ENCODE assay signal across 8 cellular contexts in genomic region chr12:112407683-112408082, GRCh38. TPM values are rescaled to one million over a fixed set of nuclear protein-coding genes. Genes with fewer than 3 reads are reported as not detected.
DNase-seq lines count a peak whose midpoint lies in the region; ATAC-seq and TF ChIP-seq lines count a peak whose summit lies in the region.
"Not testable (repeated sequence)": the region's sequence is repeated elsewhere in the genome, so short reads cannot be mapped to it uniquely, and the experiment has no call there.

No MANE protein-coding gene starts in this region.

- H3K9me3 ChIP-seq in CD4-positive, alpha-beta T cell (ENCODE audit: control insufficient read depth, low read length); HUES48 (ENCODE audit: control insufficient read depth, insufficient read depth, low read length); SJCRH30 (replicated peaks); naive thymus-derived CD4-positive, alpha-beta T cell (ENCODE audit: control insufficient read depth in 2 of 3, low read length in 3 of 3); spleen: not testable (repeated sequence)

- H3K27ac Mint-ChIP-seq in CD4-positive, alpha-beta T cell = peak overlapping the region; percentile 99
- not testable (repeated sequence) for H3K27ac Mint-ChIP-seq in activated T-helper 1 cell treated with anti-CD3 and anti-CD28 coated beads, Interleukin-12 subunit alpha, Interleukin-12 subunit beta, Interleukin-2, Interleukin-4 antibody, amounts not matched to agents 30 ng/mL and 10 ng/mL and 1 ng/mL, durations not matched to agents 14 hours and 24 hours and 36 hours
- peak overlapping the region; percentile 33 for H3K27ac Mint-ChIP-seq in glutamatergic neuron (ENCODE audit: unreplicated experiment)
- H3K27ac Mint-ChIP-seq in naive thymus-derived CD4-positive, alpha-beta T cell = peak overlapping the region; percentile 54 to 100 (median 99)

- peak overlapping the region; percentile 100 for H3K4me3 Mint-ChIP-seq in CD4-positive, alpha-beta T cell
- H3K4me3 Mint-ChIP-seq in activated T-helper 1 cell treated with anti-CD3 and anti-CD28 coated beads, Interleukin-12 subunit alpha, Interleukin-12 subunit beta, Interleukin-2, Interleukin-4 antibody, amounts not matched to agents 30 ng/mL and 10 ng/mL and 1 ng/mL, durations not matched to agents 14 hours and 24 hours and 36 hours = peak overlapping the region; percentile 100
- peak overlapping the region; percentile 97 for H3K4me3 Mint-ChIP-seq in glutamatergic neuron (ENCODE audit: unreplicated experiment)
- peak overlapping the region; percentile 97 to 100 (median 100) for H3K4me3 Mint-ChIP-seq in naive thymus-derived CD4-positive, alpha-beta T cell

- peaks cover 34% of the 10 kb centered on the region for H3K4me1 Mint-ChIP-seq in CD4-positive, alpha-beta T cell (ENCODE audit: low read depth)
- peaks cover 28% of the 10 kb centered on the region for H3K4me1 Mint-ChIP-seq in activated T-helper 1 cell treated with anti-CD3 and anti-CD28 coated beads, Interleukin-12 subunit alpha, Interleukin-12 subunit beta, Interleukin-2, Interleukin-4 antibody, amounts not matched to agents 30 ng/mL and 10 ng/mL and 1 ng/mL, durations not matched to agents 14 hours and 24 hours and 36 hours (ENCODE audit: low read depth)
- not testable (repeated sequence) for H3K4me1 Mint-ChIP-seq in glutamatergic neuron (ENCODE audit: low read depth, unreplicated experiment)
- peaks cover 17 to 48% (median 36%) of the 10 kb centered on the region in 7 donors for H3K4me1 Mint-ChIP-seq in naive thymus-derived CD4-positive, alpha-beta T cell

- not testable (repeated sequence) for TF ChIP-seq CTCF in CD4-positive, alpha-beta T cell (IDR thresholded peaks at IDR 0.05); choroid plexus epithelial cell (conservative IDR thresholded peaks at IDR 0.05; ENCODE audit: low read depth, low read length); glutamatergic neuron (IDR thresholded peaks at IDR 0.05; ENCODE audit: partially characterized antibody, unreplicated experiment); spleen (IDR thresholded peaks at IDR 0.05 in 8 of 11, conservative IDR thresholded peaks at IDR 0.05 in 3 of 11)

- POLR2A ChIA-PET in CD4-positive, alpha-beta T cell (lab: Charles Lee) = interaction anchor here (1.3 kb wide), 1 partner anchor 11 kb away, joined by 3 read pairs; no protein-coding TSS in a partner anchor
- POLR2A ChIA-PET in naive thymus-derived CD4-positive, alpha-beta T cell (lab: Charles Lee) = interaction anchor here (0.5 to 0.7 kb wide), 2 partner anchors 11 to 566 kb away, joined by 3 read pairs; partner anchors contain the start of genes MAPKAPK5 and PTPN11

- TF ChIP-seq POLR2A in spleen (IDR thresholded peaks at IDR 0.05) = not testable (repeated sequence)

- 66 to 81% (median 74%) methylated on average over 6 of the region's 6 CpGs for WGBS in spleen, 5 donors

- CTCF ChIA-PET in CD4-positive, alpha-beta T cell (lab: Charles Lee); naive thymus-derived CD4-positive, alpha-beta T cell (lab: Charles Lee): not testable (repeated sequence)

- H3K36me3 ChIP-seq in HUES48 (ENCODE audit: control insufficient read depth, insufficient read depth, low read length) (peaks cover 50% of the 10 kb centered on the region), SJCRH30 (peaks cover 53% of the 10 kb centered on the region), spleen (peaks cover 9 to 53% (median 46%) of the 10 kb centered on the region in 6 donors)
- peaks cover 9 to 42% (median 24%) of the 10 kb centered on the region in 3 experiments for H3K36me3 ChIP-seq in naive thymus-derived CD4-positive, alpha-beta T cell (ENCODE audit: control insufficient read depth in 2 of 3, insufficient read depth in 3 of 3, low read length in 3 of 3)

- not testable (repeated sequence) for H3K9ac ChIP-seq in HUES48 (ENCODE audit: low read depth, low read length)

- H3K36me3 Mint-ChIP-seq in CD4-positive, alpha-beta T cell (ENCODE audit: low read depth) = peaks cover 54% of the 10 kb centered on the region
- peaks cover 47% of the 10 kb centered on the region for H3K36me3 Mint-ChIP-seq in activated T-helper 1 cell treated with anti-CD3 and anti-CD28 coated beads, Interleukin-12 subunit alpha, Interleukin-12 subunit beta, Interleukin-2, Interleukin-4 antibody, amounts not matched to agents 30 ng/mL and 10 ng/mL and 1 ng/mL, durations not matched to agents 14 hours and 24 hours and 36 hours (ENCODE audit: low read depth)
- H3K36me3 Mint-ChIP-seq in glutamatergic neuron (ENCODE audit: unreplicated experiment) = not testable (repeated sequence)
- peaks cover 0 to 34% (median 26%) of the 10 kb centered on the region in 5 donors for H3K36me3 Mint-ChIP-seq in naive thymus-derived CD4-positive, alpha-beta T cell

- H3K4me3 ChIP-seq in HUES48 (ENCODE audit: low read depth, low read length) (peak overlapping the region; percentile 99), SJCRH30 (peak overlapping the region; percentile 81), choroid plexus epithelial cell (ENCODE audit: low read depth, low read length) (peak overlapping the region; percentile 45), spleen (peak overlapping the region in 5 of 8 donors; percentile 58 to 85 (median 66))
- H3K4me3 ChIP-seq in naive thymus-derived CD4-positive, alpha-beta T cell (ENCODE audit: low read length) = not testable (repeated sequence)

- DNase-seq in CD4-positive, alpha-beta T cell; SJCRH30; activated T-helper 1 cell treated with anti-CD3 and anti-CD28 coated beads, Interleukin-12 subunit alpha, Interleukin-12 subunit beta, Interleukin-2, Interleukin-4 antibody, amounts not matched to agents 30 ng/mL and 10 ng/mL and 1 ng/mL, durations not matched to agents 14 hours and 24 hours and 36 hours (ENCODE audit: low spot score); choroid plexus epithelial cell (ENCODE audit: low read depth); glutamatergic neuron; naive thymus-derived CD4-positive, alpha-beta T cell; spleen: not testable (repeated sequence)

- not testable (repeated sequence) for H3K27me3 Mint-ChIP-seq in CD4-positive, alpha-beta T cell; activated T-helper 1 cell treated with anti-CD3 and anti-CD28 coated beads, Interleukin-12 subunit alpha, Interleukin-12 subunit beta, Interleukin-2, Interleukin-4 antibody, amounts not matched to agents 30 ng/mL and 10 ng/mL and 1 ng/mL, durations not matched to agents 14 hours and 24 hours and 36 hours (ENCODE audit: insufficient read depth); glutamatergic neuron (ENCODE audit: unreplicated experiment); naive thymus-derived CD4-positive, alpha-beta T cell

- H3K27me3 ChIP-seq in CD4-positive, alpha-beta T cell (ENCODE audit: control insufficient read depth, insufficient read depth, low read length); HUES48 (ENCODE audit: control insufficient read depth, insufficient read depth, low read length); SJCRH30; naive thymus-derived CD4-positive, alpha-beta T cell (ENCODE audit: control insufficient read depth in 2 of 2, insufficient read depth in 2 of 2, low read length in 2 of 2); spleen (replicated peaks in 1 of 7): not testable (repeated sequence)

- not testable (repeated sequence) for ATAC-seq in CD4-positive, alpha-beta T cell (ENCODE audit: poor library complexity); naive thymus-derived CD4-positive, alpha-beta T cell

- intact Hi-C loops in CD4-positive, alpha-beta T cell (cut with DNase I, micrococcal nuclease) = loop anchor here in 1 of 2 experiments (2.0 to 5.0 kb wide), 2 partner anchors 25 to 300 kb away; partner anchors contain the start of genes HECTD4 and NAA25
- intact Hi-C loops in activated T-helper 1 cell treated with anti-CD3 and anti-CD28 coated beads, Interleukin-12 subunit alpha, Interleukin-12 subunit beta, Interleukin-2, Interleukin-4 antibody, amounts not matched to agents 30 ng/mL and 10 ng/mL and 1 ng/mL, durations not matched to agents 14 hours and 24 hours and 36 hours (cut with micrococcal nuclease) = loop anchor here (5.0 kb wide), 1 partner anchor 330 kb away; no protein-coding TSS in a partner anchor
- intact Hi-C loops in naive thymus-derived CD4-positive, alpha-beta T cell (cut with micrococcal nuclease) = loop anchor here (2.0 to 5.0 kb wide), 6 partner anchors 299 to 1040 kb away; partner anchors contain the start of genes MAPKAPK5 (in 2 of the 2), ATXN2 (in 1 of the 2), ERP29 (in 1 of the 2) and NAA25 (in 1 of the 2)
- intact Hi-C loops in spleen (cut with DNase I; ENCODE audit: low total_unique reads) = not testable (repeated sequence)

- not testable (repeated sequence) for H3K4me1 ChIP-seq in HUES48 (ENCODE audit: control insufficient read depth, insufficient read depth, low read length); SJCRH30
- peaks cover 18 to 20% of the 10 kb centered on the region in 2 donors for H3K4me1 ChIP-seq in naive thymus-derived CD4-positive, alpha-beta T cell (ENCODE audit: control insufficient read depth in 2 of 2, insufficient read depth in 2 of 2, low read length in 2 of 2)
- H3K4me1 ChIP-seq in spleen = peaks cover 20 to 49% (median 29%) of the 10 kb centered on the region in 6 donors

- H3K9me3 Mint-ChIP-seq in CD4-positive, alpha-beta T cell; activated T-helper 1 cell treated with anti-CD3 and anti-CD28 coated beads, Interleukin-12 subunit alpha, Interleukin-12 subunit beta, Interleukin-2, Interleukin-4 antibody, amounts not matched to agents 30 ng/mL and 10 ng/mL and 1 ng/mL, durations not matched to agents 14 hours and 24 hours and 36 hours; glutamatergic neuron (ENCODE audit: unreplicated experiment); naive thymus-derived CD4-positive, alpha-beta T cell: not testable (repeated sequence)

- not testable (repeated sequence) for H3K27ac ChIP-seq in CD4-positive, alpha-beta T cell (ENCODE audit: low read depth, low read length); SJCRH30
- H3K27ac ChIP-seq in HUES48 (ENCODE audit: low read depth, low read length) (peak overlapping the region; percentile 99), spleen (peak overlapping the region in 1 of 8 donors; percentile 90)
- peak overlapping the region; percentile 84 for H3K27ac ChIP-seq in naive thymus-derived CD4-positive, alpha-beta T cell (ENCODE audit: low read depth, low read length)

RNA-seq across cellular contexts. Expression of gene RPL6, which starts 1.7 kb away (rescaled TPM):
- 1,000 to 10,000 TPM; 1,794 to 1,807 TPM for total RNA-seq in CD4-positive, alpha-beta T cell
- total RNA-seq in SJCRH30 (2014; rRNA removed; shearing (Covaris generic)) = 2,828 and 2,941 TPM in 2 replicates
- total RNA-seq in activated T-helper 1 cell treated with anti-CD3 and anti-CD28 coated beads, Interleukin-12 subunit alpha, Interleukin-12 subunit beta, Interleukin-2, Interleukin-4 antibody, amounts not matched to agents 30 ng/mL and 10 ng/mL and 1 ng/mL, durations not matched to agents 14 hours and 24 hours and 36 hours = 1,690 and 1,698 TPM in 2 replicates
- total RNA-seq in glutamatergic neuron (ENCODE audit: unreplicated experiment) = 967 TPM
- 1,000 to 10,000 TPM; 1,134 to 1,668 (median 1,601) TPM for total RNA-seq in naive thymus-derived CD4-positive, alpha-beta T cell
- polyA plus RNA-seq in naive thymus-derived CD4-positive, alpha-beta T cell = 100 to 1,000 TPM; 697 to 787 TPM
- total RNA-seq in spleen = 1,000 to 10,000 TPM in 5 of 7 donors, 100 to 1,000 TPM in 2; 891 to 1,341 (median 1,018) TPM
- 1,000 to 10,000 TPM; 3,376 to 4,440 (median 4,387) TPM for polyA plus RNA-seq in spleen

RNA-seq across cellular contexts. Expression of gene PTPN11, which starts 11.1 kb away (rescaled TPM):
- 10 to 100 TPM; 44.6 to 46.4 TPM for total RNA-seq in CD4-positive, alpha-beta T cell
- 85.1 and 90.6 TPM in 2 replicates for total RNA-seq in SJCRH30 (2014; rRNA removed; shearing (Covaris generic))
- 163 TPM in 2 replicates for total RNA-seq in activated T-helper 1 cell treated with anti-CD3 and anti-CD28 coated beads, Interleukin-12 subunit alpha, Interleukin-12 subunit beta, Interleukin-2, Interleukin-4 antibody, amounts not matched to agents 30 ng/mL and 10 ng/mL and 1 ng/mL, durations not matched to agents 14 hours and 24 hours and 36 hours
- total RNA-seq in glutamatergic neuron (ENCODE audit: unreplicated experiment) (68.7 TPM), spleen (10 to 100 TPM; 58.3 to 71.8 (median 63.7) TPM)
- 10 to 100 TPM; 43.5 to 94.7 (median 46.7) TPM for total RNA-seq in naive thymus-derived CD4-positive, alpha-beta T cell
- polyA plus RNA-seq in naive thymus-derived CD4-positive, alpha-beta T cell = 10 to 100 TPM; 70.2 to 78.1 TPM
- polyA plus RNA-seq in spleen = 10 to 100 TPM; 12.1 to 19.0 (median 13.6) TPM

RNA-seq across cellular contexts. Expression of gene HECTD4, which starts 25.5 kb away (rescaled TPM):
- total RNA-seq in CD4-positive, alpha-beta T cell = 10 to 100 TPM; 40.2 to 43.3 TPM
- total RNA-seq in SJCRH30 (2014; rRNA removed; shearing (Covaris generic)) = 10.0 and 13.1 TPM in 2 replicates
- 32.3 and 36.9 TPM in 2 replicates for total RNA-seq in activated T-helper 1 cell treated with anti-CD3 and anti-CD28 coated beads, Interleukin-12 subunit alpha, Interleukin-12 subunit beta, Interleukin-2, Interleukin-4 antibody, amounts not matched to agents 30 ng/mL and 10 ng/mL and 1 ng/mL, durations not matched to agents 14 hours and 24 hours and 36 hours
- total RNA-seq in glutamatergic neuron (ENCODE audit: unreplicated experiment) (261 TPM), spleen (10 to 100 TPM; 46.0 to 70.8 (median 59.1) TPM)
- total RNA-seq in naive thymus-derived CD4-positive, alpha-beta T cell = 10 to 100 TPM; 44.9 to 57.7 (median 51.4) TPM
- polyA plus RNA-seq in naive thymus-derived CD4-positive, alpha-beta T cell = 1 to 10 TPM; 3.1 to 4.9 TPM
- 10 to 100 TPM in 2 of 3 donors, 1 to 10 TPM in 1; 5.4 to 22.5 (median 16.1) TPM for polyA plus RNA-seq in spleen
